In the genomic region with DNA sequence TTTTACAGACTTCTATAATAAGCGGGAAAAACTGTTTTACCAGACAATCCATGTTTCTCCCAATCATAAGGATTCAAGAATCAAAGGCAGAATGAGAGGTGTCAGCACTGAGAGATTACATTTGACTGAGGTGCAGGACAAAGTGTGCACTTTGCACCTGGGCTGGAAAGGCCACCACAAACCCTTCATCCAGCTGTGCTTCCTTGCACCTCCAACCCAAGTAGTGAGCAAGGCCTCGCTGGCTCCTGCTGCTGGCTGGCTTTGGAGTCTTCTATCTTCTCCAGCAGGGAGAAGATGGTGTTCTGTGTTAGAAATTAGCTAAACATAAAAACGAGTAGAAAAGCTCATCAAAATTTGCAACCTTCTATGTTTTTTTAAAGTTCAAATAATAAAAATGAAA, we compare ENCODE assay signal across 19 cellular contexts.
"Had no signal": no experiment of that assay in that cellular context is flagged by ENCODE, and none has a peak within 500 bp of the region (broad histone marks: within the 10 kb centered on the region; RNA-seq: fewer than 3 reads in every experiment).

No MANE protein-coding gene starts in this region.

- H3K9me3 Mint-ChIP-seq: type B pancreatic cell had no signal

- H3K4me3 Mint-ChIP-seq: activated CD4-positive, alpha-beta T cell treated with anti-CD3 and anti-CD28 coated beads, Interleukin-2, amount 10 ng/mL, durations not matched to agents 7 days and 5 days; activated CD8-positive, alpha-beta T cell treated with anti-CD3 and anti-CD28 coated beads, Interleukin-2, amount 10 ng/mL, durations not matched to agents 7 days and 5 days; activated T-cell treated with anti-CD3 and anti-CD28 coated beads, Interleukin-2, amount 50 U/mL, for 24 hours; brain; neural crest cell; T-helper 1 cell treated with Interleukin-12 subunit alpha and Interleukin-12 subunit beta and Interleukin-4 antibody, amounts not matched to agents 30 μg/mL and 1 μg/mL, for 36 hours; type B pancreatic cell had no signal

- H3K9me3 ChIP-seq: prostate gland, testis had no signal

- H3K27me3 Mint-ChIP-seq: activated CD4-positive, alpha-beta T cell treated with anti-CD3 and anti-CD28 coated beads, Interleukin-2, amount 10 ng/mL, durations not matched to agents 7 days and 5 days; activated T-cell treated with anti-CD3 and anti-CD28 coated beads, Interleukin-2, amount 50 U/mL, for 24 hours; brain; type B pancreatic cell had no signal

- H3K4me1 ChIP-seq: prostate gland, right atrium auricular region, testis had no signal

- H3K27ac ChIP-seq: prostate gland, right atrium auricular region, testis had no signal

- H3K27me3 ChIP-seq: right atrium auricular region, testis had no signal

- H3K27ac Mint-ChIP-seq: activated CD4-positive, alpha-beta T cell treated with anti-CD3 and anti-CD28 coated beads, Interleukin-2, amount 10 ng/mL, durations not matched to agents 7 days and 5 days; activated CD8-positive, alpha-beta T cell treated with anti-CD3 and anti-CD28 coated beads, Interleukin-2, amount 10 ng/mL, durations not matched to agents 7 days and 5 days; activated T-cell treated with anti-CD3 and anti-CD28 coated beads, Interleukin-2, amount 50 U/mL, for 24 hours; activated T-helper 2 cell treated with anti-CD3 and anti-CD28 coated beads, Interferon-gamma antibody, Interleukin-2, Interleukin-4, amounts not matched to agents 10 μg/mL and 5 μg/mL and 100 μg/mL, durations not matched to agents 14 hours and 24 hours and 36 hours; T-helper 1 cell treated with Interleukin-12 subunit alpha and Interleukin-12 subunit beta and Interleukin-4 antibody, amounts not matched to agents 30 μg/mL and 1 μg/mL, for 36 hours; type B pancreatic cell had no signal

- ATAC-seq: activated CD4-positive, CD25-positive, alpha-beta regulatory T cell treated with anti-CD3 and anti-CD28 coated beads, Interleukin-2, amount 50 U/mL, for 24 hours; activated CD8-positive, alpha-beta T cell treated with anti-CD3 and anti-CD28 coated beads, Interleukin-2, amount 10 ng/mL, durations not matched to agents 7 days and 5 days had no signal

- H3K4me1 Mint-ChIP-seq: activated CD4-positive, alpha-beta T cell treated with anti-CD3 and anti-CD28 coated beads, Interleukin-2, amount 10 ng/mL, durations not matched to agents 7 days and 5 days; neural crest cell had no signal

- H3K4me3 ChIP-seq: left ventricle myocardium inferior, prostate gland, right atrium auricular region, skin epidermis, testis had no signal

- DNase-seq: activated CD4-positive, alpha-beta T cell treated with anti-CD3 and anti-CD28 coated beads, Interleukin-2, amount 10 ng/mL, durations not matched to agents 7 days and 5 days; activated CD8-positive, alpha-beta T cell treated with anti-CD3 and anti-CD28 coated beads, Interleukin-2, amount 10 ng/mL, durations not matched to agents 7 days and 5 days; activated naive CD4-positive, alpha-beta T cell treated with Interleukin-2 at 50 U/mL for 16 hours; activated T-cell treated with anti-CD3 and anti-CD28 coated beads, Interleukin-2, amount 50 U/mL, for 24 hours; erythroblast; foreskin melanocyte; left ventricle myocardium inferior; stimulated activated CD4-positive, alpha-beta T cell treated with anti-CD3 and anti-CD28 coated beads, Interleukin-15, amount 100 ng/mL, for 24 hours; stimulated activated CD4-positive, alpha-beta T cell treated with anti-CD3 and anti-CD28 coated beads, Interleukin-2, amount 100 ng/mL, for 48 hours; testis had no signal

- H3K36me3 ChIP-seq: prostate gland had no signal
